1 cellular context compared by ENCODE assay signal in genomic region chrX:14028473-14028872, GRCh38.
TF ChIP-seq lines count a peak whose summit lies in the region.

No MANE protein-coding gene starts in this region.

TF ChIP-seq in K562, 482 proteins besides CTCF, POLR2A, EP300 and RAD21 (continued from another document):
- TF ChIP-seq SMARCC2 (IDR thresholded peaks at IDR 0.05; ENCODE audit: low read depth): no peak
- no peak for TF ChIP-seq DMBX1 (CRISPR knock-in tag; IDR thresholded peaks at IDR 0.05; ENCODE audit: borderline replicate concordance)
- no peak for TF ChIP-seq NCOA6 (IDR thresholded peaks at IDR 0.05)
- TF ChIP-seq SOX6 (IDR thresholded peaks at IDR 0.05): no peak
- no peak for TF ChIP-seq TAF1 (IDR thresholded peaks at IDR 0.05; ENCODE audit: control insufficient read depth, extremely low read depth, insufficient read depth, low read length, severe bottlenecking)
- no peak for TF ChIP-seq JUN (IDR thresholded peaks at IDR 0.05; ENCODE audit: borderline replicate concordance, low read depth, low read length)
- no peak for TF ChIP-seq JUN (CRISPR knock-in tag; IDR thresholded peaks at IDR 0.05; ENCODE audit: borderline replicate concordance)
- TF ChIP-seq ARID4B (CRISPR knock-in tag; IDR thresholded peaks at IDR 0.05): no peak
- no peak for TF ChIP-seq ZNF280B (CRISPR knock-in tag; IDR thresholded peaks at IDR 0.05)
- no peak for TF ChIP-seq MEIS2 (IDR thresholded peaks at IDR 0.05; ENCODE audit: partially characterized antibody)
- TF ChIP-seq ZNF140 (CRISPR knock-in tag; IDR thresholded peaks at IDR 0.05): no peak
- no peak for TF ChIP-seq POLR2B (IDR thresholded peaks at IDR 0.05; ENCODE audit: low read depth, partially characterized antibody)
- TF ChIP-seq SREBF1 (IDR thresholded peaks at IDR 0.05; ENCODE audit: borderline replicate concordance, low read depth, low read length): no peak
- no peak for TF ChIP-seq ZNF551 (CRISPR knock-in tag; IDR thresholded peaks at IDR 0.05)
- TF ChIP-seq ATF1 (CRISPR knock-in tag; IDR thresholded peaks at IDR 0.05): no peak
- TF ChIP-seq ATF1 (tag; IDR thresholded peaks at IDR 0.05): no peak
- TF ChIP-seq DPF2 (IDR thresholded peaks at IDR 0.05): no peak
- no peak for TF ChIP-seq FOXJ3 (CRISPR knock-in tag; IDR thresholded peaks at IDR 0.05)
- TF ChIP-seq CBX8 (IDR thresholded peaks at IDR 0.05; ENCODE audit: borderline replicate concordance, extremely low read depth, low read depth, low read length, poor library complexity, severe bottlenecking): no peak
- TF ChIP-seq FOXM1 (IDR thresholded peaks at IDR 0.05; ENCODE audit: low read depth): no peak
- TF ChIP-seq FOXM1 (CRISPR knock-in tag; IDR thresholded peaks at IDR 0.05; ENCODE audit: low read depth): no peak
TF ChIP-seq in K562: peak in this region for 0.
